1 cellular context compared by ENCODE assay signal in the genomic region with DNA sequence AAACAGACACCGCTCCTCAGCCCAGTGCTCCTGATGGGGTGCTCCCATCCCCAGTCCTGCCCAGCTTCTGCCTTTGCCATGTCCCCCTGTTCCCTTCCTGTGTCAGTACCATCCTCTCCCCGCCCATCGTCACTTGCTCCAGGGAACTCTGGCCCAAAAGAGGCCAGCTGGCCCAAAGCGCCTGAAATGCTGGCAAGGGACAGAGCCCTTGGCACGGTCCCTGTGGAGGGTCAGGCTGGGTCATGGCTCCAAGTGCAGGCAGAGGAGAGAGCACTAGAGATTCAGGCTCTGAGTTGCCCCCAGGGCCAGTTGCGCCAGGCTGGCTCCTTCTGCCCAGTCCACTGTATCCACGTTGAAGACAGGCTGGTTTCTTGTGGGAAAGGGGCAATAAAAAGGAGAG.
TF ChIP-seq lines count a peak whose summit lies in the region.

No MANE protein-coding gene starts in this region.

TF ChIP-seq in GM12891, 5 proteins besides CTCF, POLR2A, EP300 and RAD21:
- TF ChIP-seq TAF1 (IDR thresholded peaks at IDR 0.05; ENCODE audit: low read depth, low read length), result no peak
- no peak for TF ChIP-seq POU2F2 (IDR thresholded peaks at IDR 0.05; ENCODE audit: low read depth, low read length)
- TF ChIP-seq SPI1 (IDR thresholded peaks at IDR 0.05; ENCODE audit: low read depth, low read length), result no peak
- no peak for TF ChIP-seq POLR2AphosphoS5 (IDR thresholded peaks at IDR 0.05; ENCODE audit: low read depth, low read length)
- TF ChIP-seq PAX5 (IDR thresholded peaks at IDR 0.05; ENCODE audit: insufficient read depth, low read length, severe bottlenecking), result no peak
